Comparison of ENCODE assay signal across 8 cellular contexts in genomic region chr6:13614126-13614925, GRCh38. TPM values are rescaled to one million over a fixed set of nuclear protein-coding genes. Genes with fewer than 3 reads are reported as not detected.
DNase-seq lines count a peak whose midpoint lies in the region; ATAC-seq and TF ChIP-seq lines count a peak whose summit lies in the region.

No MANE protein-coding gene starts in this region.

- ATAC-seq in HG02943 (IDR thresholded peaks at IDR 0.05; ENCODE audit: low read depth, unreplicated experiment): peak; percentile 19
- ATAC-seq in heart right ventricle: peak; percentile 24 to 70 (median 62)

- H3K4me3 ChIP-seq in ACC112 (ENCODE audit: low read depth, low read length) (peak overlapping the region; percentile 87), GM12865 (ENCODE audit: low read depth, low read length) (peak overlapping the region; percentile 91), heart right ventricle (peak overlapping the region; percentile 68 to 99 (median 90))

- H2AFZ ChIP-seq in ACC112 (ENCODE audit: low read length, unreplicated experiment): peak overlapping the region; percentile 83

- no peaks in the 10 kb centered on the region for H3K9me3 Mint-ChIP-seq in activated naive CD8-positive, alpha-beta T cell treated with anti-CD3 and anti-CD28 coated beads for 36 hours

- intact Hi-C loops in heart right ventricle (cut with DNase I) (loop anchor here in 7 of 10 donors (5.0 to 10.0 kb wide), 6 partner anchors 37 to 282 kb away; partner anchors contain the start of gene RANBP9 (in 2 of the 7)), posterior cingulate gyrus (cut with DNase I) (loop anchor here (2.0 to 10.0 kb wide), 2 partner anchors 40 to 450 kb away; partner anchors contain the start of gene SIRT5)

- TF ChIP-seq CTCF in GM12865 (IDR thresholded peaks at IDR 0.05; ENCODE audit: insufficient read depth, low read depth, low read length, missing control alignments): no peak
- TF ChIP-seq CTCF in heart right ventricle (IDR thresholded peaks at IDR 0.05): no peak

- H3K36me3 Mint-ChIP-seq in activated naive CD8-positive, alpha-beta T cell treated with anti-CD3 and anti-CD28 coated beads for 36 hours: peaks cover 30% of the 10 kb centered on the region

- H3K27me3 ChIP-seq in ACC112 (ENCODE audit: insufficient read depth, low read length) (no peaks in the 10 kb centered on the region), heart right ventricle (no peaks in the 10 kb centered on the region)

- WGBS in heart right ventricle, 2 donors: 8% methylated on average over 38 of the region's 38 CpGs

- H3K9me3 ChIP-seq in heart right ventricle: no peaks in the 10 kb centered on the region

- H3K36me3 ChIP-seq in ACC112 (ENCODE audit: insufficient read depth, low read length): peaks cover 17% of the 10 kb centered on the region; the same call in 1 of the 2 replicates
- peaks cover 0 to 36% (median 16%) of the 10 kb centered on the region in 9 donors for H3K36me3 ChIP-seq in heart right ventricle

- peaks cover 35% of the 10 kb centered on the region for H3K79me2 ChIP-seq in ACC112 (ENCODE audit: control insufficient read depth, insufficient read depth, low read length, unreplicated experiment)

- peaks cover 22% of the 10 kb centered on the region for H3K4me1 ChIP-seq in ACC112 (ENCODE audit: control insufficient read depth, insufficient read depth, low read length, unreplicated experiment)
- peaks cover 2 to 54% (median 37%) of the 10 kb centered on the region in 9 donors for H3K4me1 ChIP-seq in heart right ventricle

- H3K27ac Mint-ChIP-seq in activated naive CD8-positive, alpha-beta T cell treated with anti-CD3 and anti-CD28 coated beads for 36 hours: peak overlapping the region; percentile 89

- DNase-seq in GM12865 (ENCODE audit: low read depth): peak; percentile 56
- DNase-seq in NCI-H2171 (lab: John Stamatoyannopoulos, UW): peak; percentile 43
- DNase-seq in activated naive CD8-positive, alpha-beta T cell treated with anti-CD3 and anti-CD28 coated beads for 36 hours: peak; percentile 44
- DNase-seq in heart right ventricle: peak; percentile 34 to 54
- peak in 7 of 10 donors; percentile 21 to 88 (median 33) for DNase-seq in posterior cingulate gyrus
- DNase-seq in Ammon's horn (ENCODE audit: low spot score): no peak

- peaks cover 43% of the 10 kb centered on the region for H3K4me1 Mint-ChIP-seq in activated naive CD8-positive, alpha-beta T cell treated with anti-CD3 and anti-CD28 coated beads for 36 hours

- peak overlapping the region; percentile 99 for H3K4me3 Mint-ChIP-seq in activated naive CD8-positive, alpha-beta T cell treated with anti-CD3 and anti-CD28 coated beads for 36 hours

- peak overlapping the region; percentile 71 for H3K27ac ChIP-seq in ACC112 (ENCODE audit: low read depth, low read length)
- H3K27ac ChIP-seq in heart right ventricle: peak overlapping the region; percentile 43 to 95 (median 90)

- H3K27me3 Mint-ChIP-seq in activated naive CD8-positive, alpha-beta T cell treated with anti-CD3 and anti-CD28 coated beads for 36 hours: peaks cover 4% of the 10 kb centered on the region

RNA-seq across cellular contexts. Expression of gene NOL7, which starts 0.8 kb away (rescaled TPM):
- 100 to 1,000 TPM; 121 to 123 TPM for total RNA-seq in activated naive CD8-positive, alpha-beta T cell treated with anti-CD3 and anti-CD28 coated beads for 36 hours
- 10 to 100 TPM; 41.5 to 55.8 (median 46.8) TPM for total RNA-seq in heart right ventricle
- polyA plus RNA-seq in heart right ventricle: 100 to 1,000 TPM in 1 of 2 donors, 10 to 100 TPM in 1; 45.3 to 112 TPM

RNA-seq across cellular contexts. Expression of gene SIRT5, which starts 39.9 kb away (rescaled TPM):
- 1 to 10 TPM; 8.9 to 9.9 TPM for total RNA-seq in activated naive CD8-positive, alpha-beta T cell treated with anti-CD3 and anti-CD28 coated beads for 36 hours
- 10 to 100 TPM; 32.9 to 60.1 (median 47.2) TPM for total RNA-seq in heart right ventricle
- 10 to 100 TPM; 10.8 to 23.4 TPM for polyA plus RNA-seq in heart right ventricle
